Comparison of ENCODE assay signal across 10 cellular contexts in genomic region chr6:135002974-135003703, GRCh38. TPM values are rescaled to one million over a fixed set of nuclear protein-coding genes. Genes with fewer than 3 reads are reported as not detected.
DNase-seq lines count a peak whose midpoint lies in the region; ATAC-seq, FAIRE-seq and TF ChIP-seq lines count a peak whose summit lies in the region.
"Had no signal": no experiment of that assay in that cellular context is flagged by ENCODE, and none has a peak within 500 bp of the region (broad histone marks: within the 10 kb centered on the region; RNA-seq: fewer than 3 reads in every experiment).

No MANE protein-coding gene starts in this region.

- H3K9me3 ChIP-seq in endodermal cell (ENCODE audit: control insufficient read depth, low read length) (no peaks in the 10 kb centered on the region), WERI-Rb-1 (ENCODE audit: severe bottlenecking) (no peaks in the 10 kb centered on the region)
- H3K9me3 ChIP-seq: heart left ventricle had no signal

- H3K4me1 Mint-ChIP-seq in WTC11, result peaks cover 11% of the 10 kb centered on the region
- no peaks in the 10 kb centered on the region for H3K4me1 Mint-ChIP-seq in endodermal cell

- peaks cover 8% of the 10 kb centered on the region for H3K36me3 ChIP-seq in endodermal cell (ENCODE audit: control insufficient read depth, insufficient read depth, low read length)
- no peaks in the 10 kb centered on the region; the same call in 1 of the 2 replicates for H3K36me3 ChIP-seq in WERI-Rb-1

- ATAC-seq in GM18519 (IDR thresholded peaks at IDR 0.05; ENCODE audit: low FRiP score, unreplicated experiment), result peak; percentile 92
- peak; percentile 90 for ATAC-seq in GM19468 (IDR thresholded peaks at IDR 0.05; ENCODE audit: extremely low read depth, unreplicated experiment)
- ATAC-seq in HG03064 (IDR thresholded peaks at IDR 0.05; ENCODE audit: low read depth, unreplicated experiment), result peak; percentile 94
- ATAC-seq in WTC11, result no peak
- ATAC-seq: heart left ventricle had no signal

- no peaks in the 10 kb centered on the region for H3K4me1 ChIP-seq in endodermal cell (ENCODE audit: control insufficient read depth, insufficient read depth, low read length)

- H3K27ac Mint-ChIP-seq in WTC11 (peak overlapping the region; percentile 40; the same call in 1 of the 2 replicates), endodermal cell (no peak overlapping the region)

- CTCF ChIA-PET in WTC11 (lab: Charles Lee), result interaction anchor here (0.5 to 1.0 kb wide), 11 partner anchors 9 to 60 kb away, joined by 3 to 9 read pairs (median 4); no protein-coding TSS in a partner anchor

- H3K27ac ChIP-seq in endodermal cell (ENCODE audit: low read depth, low read length), result no peak overlapping the region
- no peak overlapping the region for H3K27ac ChIP-seq in WERI-Rb-1
- H3K27ac ChIP-seq: heart left ventricle had no signal

- TF ChIP-seq CTCF in WTC11 (IDR thresholded peaks at IDR 0.05), result no peak
- TF ChIP-seq CTCF in D721Med (IDR thresholded peaks at IDR 0.05; ENCODE audit: insufficient read depth, missing control alignments), result no peak
- no peak for TF ChIP-seq CTCF in endodermal cell (conservative IDR thresholded peaks at IDR 0.05)
- no peak for TF ChIP-seq CTCF in WERI-Rb-1 (IDR thresholded peaks at IDR 0.05; ENCODE audit: low read depth, low read length)

- H3K9me3 Mint-ChIP-seq in WTC11 (no peaks in the 10 kb centered on the region), endodermal cell (no peaks in the 10 kb centered on the region)
- H3K9me3 Mint-ChIP-seq: naive thymus-derived CD8-positive, alpha-beta T cell had no signal

- no peaks in the 10 kb centered on the region for H3K27me3 Mint-ChIP-seq in WTC11 (ENCODE audit: low read depth)
- H3K27me3 Mint-ChIP-seq in endodermal cell (ENCODE audit: insufficient read depth), result no peaks in the 10 kb centered on the region
- H3K27me3 Mint-ChIP-seq: naive thymus-derived CD8-positive, alpha-beta T cell had no signal

- H3K4me3 ChIP-seq in endodermal cell (ENCODE audit: low read length) (no peak overlapping the region), WERI-Rb-1 (ENCODE audit: low read depth, low read length) (no peak overlapping the region)
- H3K4me3 ChIP-seq: heart left ventricle had no signal

- FAIRE-seq in D721Med (lab: Jason Lieb, UNC), result no peak

- no peaks in the 10 kb centered on the region for H3K27me3 ChIP-seq in endodermal cell (ENCODE audit: control insufficient read depth, insufficient read depth, low read length, poor library complexity, severe bottlenecking)
- H3K27me3 ChIP-seq in WERI-Rb-1 (ENCODE audit: insufficient read depth, low read depth, severe bottlenecking), result no peaks in the 10 kb centered on the region
- H3K27me3 ChIP-seq: heart left ventricle had no signal

- H3K36me3 Mint-ChIP-seq in WTC11 (0 out of 2 replicates have a peak, but pooled peaks cover 3% of the 10 kb centered on the region), endodermal cell (ENCODE audit: low read depth) (no peaks in the 10 kb centered on the region)

- DNase-seq in WTC11 (ENCODE audit: low spot score), result no peak
- DNase-seq in D721Med (ENCODE audit: insufficient read length, low spot score), result no peak
- no peak for DNase-seq in NCI-H1105 treated with DMSO at 0.1 percent for 48 hours (lab: John Stamatoyannopoulos, UW)
- no peak for DNase-seq in endodermal cell
- no peak for DNase-seq in WERI-Rb-1
- DNase-seq: heart left ventricle had no signal

- POLR2A ChIA-PET in WTC11 (lab: Charles Lee), result no interaction called here

- WGBS in endodermal cell (ENCODE audit: insufficient coverage in 1 of 2, insufficient read length in 1 of 2), 2 experiments, result 70 to 86% methylated on average over 1 to 6 of the region's 6 CpGs

- H3K9ac ChIP-seq in endodermal cell (ENCODE audit: extremely low read depth, low read length, poor library complexity, severe bottlenecking), result no peak overlapping the region

- H3K4me3 Mint-ChIP-seq in WTC11 (no peak overlapping the region), endodermal cell (no peak overlapping the region)
- H3K4me3 Mint-ChIP-seq: naive thymus-derived CD8-positive, alpha-beta T cell had no signal

TF ChIP-seq in WTC11, 78 proteins besides CTCF, POLR2A, EP300 and RAD21 (continues in another document):
- TF ChIP-seq MXD4 (CRISPR knock-in tag; IDR thresholded peaks at IDR 0.05; ENCODE audit: borderline replicate concordance) (no peak), ZNF416 (CRISPR knock-in tag; IDR thresholded peaks at IDR 0.05) (no peak), ZNF232 (CRISPR knock-in tag; IDR thresholded peaks at IDR 0.05) (no peak), OVOL2 (CRISPR knock-in tag; IDR thresholded peaks at IDR 0.05; ENCODE audit: borderline replicate concordance) (no peak), ZNF281 (CRISPR knock-in tag; IDR thresholded peaks at IDR 0.05) (no peak), FOXK1 (CRISPR knock-in tag; IDR thresholded peaks at IDR 0.05) (no peak), NFE2L1 (CRISPR knock-in tag; IDR thresholded peaks at IDR 0.05) (no peak), ZNF671 (CRISPR knock-in tag; IDR thresholded peaks at IDR 0.05) (no peak), IRF1 (CRISPR knock-in tag; IDR thresholded peaks at IDR 0.05) (no peak), ZNF263 (CRISPR knock-in tag; IDR thresholded peaks at IDR 0.05; ENCODE audit: low read depth) (no peak)
- TF ChIP-seq, protein P1, sequence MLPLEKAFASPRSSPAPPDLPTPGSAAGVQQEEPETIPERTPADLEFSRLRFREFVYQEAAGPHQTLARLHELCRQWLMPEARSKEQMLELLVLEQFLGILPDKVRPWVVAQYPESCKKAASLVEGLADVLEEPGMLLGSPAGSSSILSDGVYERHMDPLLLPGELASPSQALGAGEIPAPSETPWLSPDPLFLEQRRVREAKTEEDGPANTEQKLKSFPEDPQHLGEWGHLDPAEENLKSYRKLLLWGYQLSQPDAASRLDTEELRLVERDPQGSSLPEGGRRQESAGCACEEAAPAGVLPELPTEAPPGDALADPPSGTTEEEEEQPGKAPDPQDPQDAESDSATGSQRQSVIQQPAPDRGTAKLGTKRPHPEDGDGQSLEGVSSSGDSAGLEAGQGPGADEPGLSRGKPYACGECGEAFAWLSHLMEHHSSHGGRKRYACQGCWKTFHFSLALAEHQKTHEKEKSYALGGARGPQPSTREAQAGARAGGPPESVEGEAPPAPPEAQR (CRISPR knock-in tag; IDR thresholded peaks at IDR 0.05), result no peak
- TF ChIP-seq, protein P2, sequence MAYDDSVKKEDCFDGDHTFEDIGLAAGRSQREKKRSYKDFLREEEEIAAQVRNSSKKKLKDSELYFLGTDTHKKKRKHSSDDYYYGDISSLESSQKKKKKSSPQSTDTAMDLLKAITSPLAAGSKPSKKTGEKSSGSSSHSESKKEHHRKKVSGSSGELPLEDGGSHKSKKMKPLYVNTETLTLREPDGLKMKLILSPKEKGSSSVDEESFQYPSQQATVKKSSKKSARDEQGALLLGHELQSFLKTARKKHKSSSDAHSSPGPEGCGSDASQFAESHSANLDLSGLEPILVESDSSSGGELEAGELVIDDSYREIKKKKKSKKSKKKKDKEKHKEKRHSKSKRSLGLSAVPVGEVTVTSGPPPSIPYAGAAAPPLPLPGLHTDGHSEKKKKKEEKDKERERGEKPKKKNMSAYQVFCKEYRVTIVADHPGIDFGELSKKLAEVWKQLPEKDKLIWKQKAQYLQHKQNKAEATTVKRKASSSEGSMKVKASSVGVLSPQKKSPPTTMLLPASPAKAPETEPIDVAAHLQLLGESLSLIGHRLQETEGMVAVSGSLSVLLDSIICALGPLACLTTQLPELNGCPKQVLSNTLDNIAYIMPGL (CRISPR knock-in tag; IDR thresholded peaks at IDR 0.05), result no peak

RNA-seq across cellular contexts. Expression of gene HBS1L, which starts 51.5 kb away (rescaled TPM):
- total RNA-seq in WTC11 (2021), result 86.0 to 95.4 TPM (median 91.0 TPM) in 3 replicates
- 100 to 1,000 TPM; 106 to 122 TPM for total RNA-seq in endodermal cell
- 74.7 TPM for polyA plus RNA-seq in endodermal cell (2013, experiment 1 of 2)
- polyA plus RNA-seq in endodermal cell (2013, experiment 2 of 2), result 67.1 TPM

RNA-seq across cellular contexts. Expression of gene ALDH8A1, which starts 53.2 kb away (rescaled TPM):
- 0.17 to 0.46 TPM (median 0.23 TPM) in 3 replicates for total RNA-seq in WTC11 (2021)
- total RNA-seq in endodermal cell, result not detected
- 0.68 TPM for polyA plus RNA-seq in endodermal cell (2013, experiment 1 of 2)
- 1.6 TPM for polyA plus RNA-seq in endodermal cell (2013, experiment 2 of 2)
